1 cellular context compared by ENCODE assay signal in genomic region chr11:14342906-14343305, GRCh38.
TF ChIP-seq lines count a peak whose summit lies in the region.

No MANE protein-coding gene starts in this region.

TF ChIP-seq in GM12878, 131 proteins besides CTCF, POLR2A, EP300 and RAD21:
- peak; percentile 61; the same call in 1 of the 2 replicates for TF ChIP-seq TCF12 (IDR thresholded peaks at IDR 0.05; ENCODE audit: low read depth, low read length)
- no peak for TF ChIP-seq NR2F1 (conservative IDR thresholded peaks at IDR 0.05)
- peak; percentile 83; the same call in 1 of the 2 replicates for TF ChIP-seq TCF3 (IDR thresholded peaks at IDR 0.05; ENCODE audit: borderline replicate concordance, insufficient read depth, low read depth, low read length)
- peak; percentile 81 for TF ChIP-seq RUNX3 (IDR thresholded peaks at IDR 0.05; ENCODE audit: low read length)
- no peak for TF ChIP-seq USF2 (IDR thresholded peaks at IDR 0.05; ENCODE audit: borderline replicate concordance, low read depth, low read length)
